8 cellular contexts compared by ENCODE assay signal in the genomic region with DNA sequence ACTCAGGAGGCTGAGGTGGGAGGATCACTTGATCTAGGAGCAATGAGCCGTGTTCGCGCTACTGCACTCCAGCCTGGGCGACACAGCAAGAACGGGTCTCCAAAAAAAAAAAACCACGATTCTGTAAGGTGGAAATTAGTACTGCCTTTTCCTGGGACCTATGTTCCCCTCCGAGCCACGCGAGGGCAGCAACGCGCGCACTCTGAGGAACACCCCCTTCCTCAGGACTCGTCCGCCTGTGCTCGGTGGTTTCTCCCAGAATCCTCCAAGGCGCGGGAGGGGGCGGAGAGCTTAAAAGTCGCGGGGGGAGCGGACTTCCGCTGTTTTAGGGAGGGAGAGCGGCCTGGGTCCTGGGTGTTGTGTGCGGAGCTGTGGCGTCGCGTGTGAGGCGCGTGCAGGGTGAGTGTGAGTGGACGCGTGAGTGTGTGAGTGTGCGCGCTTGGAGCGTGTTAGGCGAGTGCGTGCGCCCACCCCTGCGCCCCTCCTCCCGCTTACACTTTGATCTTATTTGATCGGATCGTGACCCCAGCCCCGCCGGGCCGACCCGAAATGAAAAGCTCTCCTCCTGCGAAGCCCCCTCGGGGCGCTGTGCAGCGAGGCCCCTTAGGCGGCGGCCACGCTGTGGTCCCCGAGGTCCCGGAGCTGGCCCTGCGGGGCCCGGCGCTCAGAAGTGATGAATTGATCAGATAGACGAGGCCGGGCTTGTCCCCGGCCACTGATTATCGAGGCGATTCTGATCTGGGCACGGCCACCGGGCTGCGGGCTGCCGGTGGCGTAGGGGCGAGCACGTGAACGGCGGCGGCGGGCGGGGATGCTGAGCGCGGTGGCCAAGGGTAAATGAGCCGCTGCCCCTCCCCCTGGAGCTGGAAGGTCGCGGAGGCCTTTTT. TPM values are rescaled to one million over a fixed set of nuclear protein-coding genes. Genes with fewer than 3 reads are reported as not detected.
DNase-seq lines count a peak whose midpoint lies in the region; ATAC-seq and TF ChIP-seq lines count a peak whose summit lies in the region.

No MANE protein-coding gene starts in this region.

- POLR2A ChIA-PET in BJ (lab: Charles Lee) = interaction anchor here (0.6 to 1.3 kb wide), 11 partner anchors 8 to 750 kb away, joined by 3 to 7 read pairs (median 4); partner anchors contain the start of genes TAF13, TMEM167B and WDR47

- H3K4me1 ChIP-seq in colonic mucosa = no peaks in the 10 kb centered on the region

- H3K27ac ChIP-seq in colonic mucosa = peak overlapping the region; percentile 98

- TF ChIP-seq CTCF in BJ (IDR thresholded peaks at IDR 0.05; ENCODE audit: insufficient read depth, low read depth, low read length) (peak; percentile 92), colonic mucosa (IDR thresholded peaks at IDR 0.05) (peak; percentile 80)

- H3K27me3 ChIP-seq in BJ (ENCODE audit: control insufficient read depth, insufficient read depth, low read length) (no peaks in the 10 kb centered on the region), colonic mucosa (no peaks in the 10 kb centered on the region)

- ATAC-seq in HG03442 (IDR thresholded peaks at IDR 0.05; ENCODE audit: unreplicated experiment) (peak; percentile 86), left lobe of liver (peak; percentile 96)

- H3K9me3 ChIP-seq in colonic mucosa = no peaks in the 10 kb centered on the region

- peak overlapping the region; percentile 94 to 99 for H3K9ac ChIP-seq in colonic mucosa (ENCODE audit: low read depth in 2 of 2, low read length in 2 of 2)

- H3K4me3 ChIP-seq in BJ (ENCODE audit: low read depth, low read length) (peak overlapping the region; percentile 97), colonic mucosa (peak overlapping the region; percentile 99)

- CTCF ChIA-PET in BJ (lab: Yijun Ruan, JAX) = interaction anchor here (0.6 to 6.2 kb wide), 15 partner anchors 9 to 345 kb away, joined by 3 to 51 read pairs (median 4); partner anchors contain the start of genes ELAPOR1 and TMEM167B

- H3K36me3 ChIP-seq in BJ (ENCODE audit: control insufficient read depth, insufficient read depth, low read length) (no peaks in the 10 kb centered on the region), colonic mucosa (no peaks in the 10 kb centered on the region)

- intact Hi-C loops in colonic mucosa (cut with DNase I) = no loop called here

- DNase-seq in BJ (ENCODE audit: low read depth) = peak; percentile 73
- DNase-seq in GM19238 (ENCODE audit: insufficient read length, low spot score) = peak; percentile 90
- DNase-seq in NCI-H524 (lab: John Stamatoyannopoulos, UW) = peak; percentile 97 to 98
- DNase-seq in activated CD4-positive, alpha-beta T cell treated with anti-CD3 and anti-CD28 coated beads for 48 hours = peak; percentile 98
- DNase-seq in colonic mucosa = peak; percentile 98
- DNase-seq in left lobe of liver (ENCODE audit: low spot score) = peak; percentile 96
- DNase-seq in stimulated activated CD4-positive, alpha-beta T cell treated with anti-CD3 and anti-CD28 coated beads, Interleukin-2, amount 100 ng/mL, for 4 hours (ENCODE audit: low read depth) = peak; percentile 97

RNA-seq across cellular contexts. Expression of gene TMEM167B, which starts 9.6 kb away (rescaled TPM):
- 31.0 and 48.8 TPM in 2 replicates for polyA plus RNA-seq in BJ (2011; rRNA removed)
- polyA minus RNA-seq in BJ (2011; rRNA and poly(A)+ RNA removed) = 8.7 and 9.9 TPM in 2 replicates
- total RNA-seq in colonic mucosa = 10 to 100 TPM; 26.0 to 53.6 TPM
- 18.9 TPM for total RNA-seq in left lobe of liver

RNA-seq across cellular contexts. Expression of gene ELAPOR1, which starts 13.8 kb away (rescaled TPM):
- polyA plus RNA-seq in BJ (2011; rRNA removed) = 1.1 and 2.3 TPM in 2 replicates
- polyA minus RNA-seq in BJ (2011; rRNA and poly(A)+ RNA removed) = 0.77 and 1.1 TPM in 2 replicates
- total RNA-seq in colonic mucosa (100 to 1,000 TPM; 110 to 163 TPM), left lobe of liver (0.48 TPM)

RNA-seq across cellular contexts. Expression of gene TAF13, which starts 24.3 kb away (rescaled TPM):
- polyA plus RNA-seq in BJ (2011; rRNA removed) = 14.7 and 63.7 TPM in 2 replicates
- 12.1 and 15.4 TPM in 2 replicates for polyA minus RNA-seq in BJ (2011; rRNA and poly(A)+ RNA removed)
- 10 to 100 TPM; 49.4 to 50.9 TPM for total RNA-seq in colonic mucosa
- total RNA-seq in left lobe of liver = 22.1 TPM

RNA-seq across cellular contexts. Expression of gene WDR47, which starts 58.2 kb away (rescaled TPM):
- polyA plus RNA-seq in BJ (2011; rRNA removed) = 7.3 and 12.8 TPM in 2 replicates
- 5.8 and 6.4 TPM in 2 replicates for polyA minus RNA-seq in BJ (2011; rRNA and poly(A)+ RNA removed)
- total RNA-seq in colonic mucosa (1 to 10 TPM; 5.2 to 7.7 TPM), left lobe of liver (2.4 TPM)

Comparison
In these comparisons a context has a peak if more than half of its experiments do, and no peak if none do; other contexts are left out.
1. Peak in every context shown above with its lines: DNase-seq, ATAC-seq, H3K4me3 ChIP-seq and H3K27ac ChIP-seq.
2. RNA of gene ELAPOR1, which starts 13.8 kb away (total RNA-seq): 110 to 163 TPM in colonic mucosa; 0.48 TPM in left lobe of liver (single experiment); every median in the first group is over 10 times any median in the second.